In the genomic region with DNA sequence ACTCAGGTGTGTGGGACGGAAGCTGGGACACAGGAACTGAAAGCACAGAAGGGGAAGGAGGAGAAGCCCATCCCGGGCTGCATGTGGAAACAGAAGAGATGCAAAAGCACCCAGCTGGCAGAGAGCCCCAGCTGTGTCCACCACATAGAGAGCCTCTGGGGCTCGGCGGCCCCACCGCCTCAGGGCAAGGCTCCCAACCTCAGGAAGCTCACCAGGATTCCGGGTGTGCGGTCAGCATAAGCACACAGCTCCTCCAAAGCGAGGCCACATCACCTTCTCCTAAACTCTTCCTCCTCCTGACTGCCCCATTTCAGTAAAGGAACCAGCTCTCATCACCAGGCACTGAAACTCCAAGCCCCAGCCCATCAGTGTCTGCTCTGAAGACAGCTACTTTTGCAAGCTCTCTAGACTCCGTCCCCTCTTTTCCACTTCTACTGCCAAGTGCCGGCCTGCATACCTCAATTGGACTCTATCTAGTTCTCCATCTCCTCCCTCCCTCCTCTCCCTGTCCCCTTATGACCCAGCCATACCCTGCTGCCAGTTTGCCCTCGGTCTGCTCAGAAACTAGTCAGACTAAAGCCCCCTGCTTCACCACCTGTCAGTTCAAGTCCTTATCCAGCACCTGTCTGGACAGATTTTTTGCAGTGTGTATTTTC, we compare ENCODE assay signal across 8 cellular contexts. TPM values are rescaled to one million over a fixed set of nuclear protein-coding genes. Genes with fewer than 3 reads are reported as not detected.
DNase-seq lines count a peak whose midpoint lies in the region; ATAC-seq and TF ChIP-seq lines count a peak whose summit lies in the region.

No MANE protein-coding gene starts in this region.

- H3K36me3 ChIP-seq in CD4-positive, alpha-beta memory T cell (ENCODE audit: insufficient read depth, low read length), result peaks cover 4% of the 10 kb centered on the region

- H3K9me3 Mint-ChIP-seq in CD4-positive, alpha-beta memory T cell, result no peaks in the 10 kb centered on the region
- no peaks in the 10 kb centered on the region for H3K9me3 Mint-ChIP-seq in activated naive CD8-positive, alpha-beta T cell treated with anti-CD3 and anti-CD28 coated beads for 36 hours
- no peaks in the 10 kb centered on the region for H3K9me3 Mint-ChIP-seq in mesothelial cell of epicardium

- peaks cover 45 to 84% (median 68%) of the 10 kb centered on the region in 4 donors for H3K4me1 Mint-ChIP-seq in CD4-positive, alpha-beta memory T cell
- H3K4me1 Mint-ChIP-seq in activated naive CD8-positive, alpha-beta T cell treated with anti-CD3 and anti-CD28 coated beads for 36 hours, result peaks cover 83% of the 10 kb centered on the region
- peaks cover 77% of the 10 kb centered on the region for H3K4me1 Mint-ChIP-seq in mesothelial cell of epicardium

- no peak for ATAC-seq in GM18868 (IDR thresholded peaks at IDR 0.05; ENCODE audit: unreplicated experiment)
- no peak for ATAC-seq in left colon
- ATAC-seq in HG03095 (IDR thresholded peaks at IDR 0.05; ENCODE audit: unreplicated experiment), result no peak

- H3K27ac Mint-ChIP-seq in CD4-positive, alpha-beta memory T cell, result peak overlapping the region in 6 of 7 donors; percentile 42 to 81 (median 64)
- H3K27ac Mint-ChIP-seq in activated naive CD8-positive, alpha-beta T cell treated with anti-CD3 and anti-CD28 coated beads for 36 hours, result peak overlapping the region; percentile 23
- H3K27ac Mint-ChIP-seq in mesothelial cell of epicardium, result peak overlapping the region; percentile 88

- DNase-seq in CD4-positive, alpha-beta memory T cell, result no peak
- no peak for DNase-seq in HFF-Myc (ENCODE audit: extremely low read depth, low read depth)
- DNase-seq in activated naive CD8-positive, alpha-beta T cell treated with anti-CD3 and anti-CD28 coated beads for 36 hours, result no peak
- no peak for DNase-seq in mesothelial cell of epicardium (ENCODE audit: low spot score in 2 of 2, unreplicated experiment in 2 of 2)
- no peak for DNase-seq in left colon
- DNase-seq in activated naive CD4-positive, alpha-beta T cell (lab: John Stamatoyannopoulos, UW), result no peak

- no peak overlapping the region for H3K4me3 ChIP-seq in CD4-positive, alpha-beta memory T cell (ENCODE audit: low read length in 2 of 2)
- H3K4me3 ChIP-seq in HFF-Myc (replicated peaks; ENCODE audit: low read depth, low read length), result 0 out of 2 replicates have a peak overlapping the region, but pooled peaks have one; percentile 5

- peak overlapping the region in 3 of 8 donors; percentile 13 to 50 (median 36) for H3K4me3 Mint-ChIP-seq in CD4-positive, alpha-beta memory T cell
- H3K4me3 Mint-ChIP-seq in activated naive CD8-positive, alpha-beta T cell treated with anti-CD3 and anti-CD28 coated beads for 36 hours, result no peak overlapping the region
- peak overlapping the region; percentile 24 for H3K4me3 Mint-ChIP-seq in mesothelial cell of epicardium

- H3K27ac ChIP-seq in CD4-positive, alpha-beta memory T cell (ENCODE audit: low read depth, low read length), result no peak overlapping the region

- H3K27me3 Mint-ChIP-seq in CD4-positive, alpha-beta memory T cell, result no peaks in the 10 kb centered on the region
- no peaks in the 10 kb centered on the region for H3K27me3 Mint-ChIP-seq in activated naive CD8-positive, alpha-beta T cell treated with anti-CD3 and anti-CD28 coated beads for 36 hours
- H3K27me3 Mint-ChIP-seq in mesothelial cell of epicardium (ENCODE audit: low read depth), result no peaks in the 10 kb centered on the region

- no peak for TF ChIP-seq CTCF in HFF-Myc (IDR thresholded peaks at IDR 0.05; ENCODE audit: low read depth, low read length, missing control alignments)
- TF ChIP-seq CTCF in mesothelial cell of epicardium (IDR thresholded peaks at IDR 0.05; ENCODE audit: unreplicated experiment), result no peak

- intact Hi-C loops in CD4-positive, alpha-beta memory T cell (cut with micrococcal nuclease), result no loop called here
- intact Hi-C loops in left colon (cut with DNase I, micrococcal nuclease), result no loop called here

- POLR2A ChIA-PET in CD4-positive, alpha-beta memory T cell (lab: Charles Lee; ENCODE audit: partially characterized antibody), result interaction anchor here (0.9 to 1.7 kb wide), 2 partner anchors 13 to 21 kb away, joined by 3 to 7 read pairs; a partner anchor contains a TSS

- H3K9me3 ChIP-seq in CD4-positive, alpha-beta memory T cell (ENCODE audit: control insufficient read depth in 1 of 2, low read length in 2 of 2), result no peaks in the 10 kb centered on the region

- H3K27me3 ChIP-seq in CD4-positive, alpha-beta memory T cell (ENCODE audit: insufficient read depth, low read length), result no peaks in the 10 kb centered on the region

- peaks cover 65% of the 10 kb centered on the region for H3K4me1 ChIP-seq in CD4-positive, alpha-beta memory T cell (ENCODE audit: insufficient read depth, low read length)

- CTCF ChIA-PET in CD4-positive, alpha-beta memory T cell (lab: Charles Lee; ENCODE audit: partially characterized antibody), result no interaction called here

- peaks cover 0 to 9% of the 10 kb centered on the region in 2 donors for H3K36me3 Mint-ChIP-seq in CD4-positive, alpha-beta memory T cell
- peaks cover 4% of the 10 kb centered on the region for H3K36me3 Mint-ChIP-seq in activated naive CD8-positive, alpha-beta T cell treated with anti-CD3 and anti-CD28 coated beads for 36 hours
- peaks cover 4% of the 10 kb centered on the region for H3K36me3 Mint-ChIP-seq in mesothelial cell of epicardium

RNA-seq across cellular contexts. Expression of a gene that starts 6.0 kb away (rescaled TPM):
- total RNA-seq in CD4-positive, alpha-beta memory T cell, result 10 to 100 TPM; 27.5 to 30.8 TPM
- polyA plus RNA-seq in CD4-positive, alpha-beta memory T cell, result 10 to 100 TPM; 10.0 to 15.8 TPM
- 10 to 100 TPM; 21.5 to 23.3 TPM for total RNA-seq in activated naive CD8-positive, alpha-beta T cell treated with anti-CD3 and anti-CD28 coated beads for 36 hours
- 46.5 to 53.0 TPM (median 47.4 TPM) in 3 replicates for total RNA-seq in mesothelial cell of epicardium
- total RNA-seq in left colon, result 1 to 10 TPM; 6.0 to 8.7 TPM

RNA-seq across cellular contexts. Expression of a gene that starts 21.5 kb away (rescaled TPM):
- 10 to 100 TPM; 41.7 to 42.8 TPM for total RNA-seq in CD4-positive, alpha-beta memory T cell
- polyA plus RNA-seq in CD4-positive, alpha-beta memory T cell, result 10 to 100 TPM in 1 of 2 donors, 1 to 10 TPM in 1; 7.4 to 10.8 TPM
- total RNA-seq in activated naive CD8-positive, alpha-beta T cell treated with anti-CD3 and anti-CD28 coated beads for 36 hours, result 1 to 10 TPM; 8.7 to 9.6 TPM
- total RNA-seq in mesothelial cell of epicardium (26.0 to 29.4 TPM (median 27.7 TPM) in 3 replicates), left colon (10 to 100 TPM; 36.5 to 48.8 TPM)

Comparison
In these comparisons a context has a peak if more than half of its experiments do, and no peak if none do; other contexts are left out.
1. H3K27ac Mint-ChIP-seq: peak in every context shown above with its lines; median percentile 88 in mesothelial cell of epicardium; 64 in CD4-positive, alpha-beta memory T cell; 23 in activated naive CD8-positive, alpha-beta T cell treated with anti-CD3 and anti-CD28 coated beads for 36 hours.